In genomic region chr7:151048911-151049463, GRCh38 we compare ENCODE assay signal across 30 cellular contexts. TPM values are rescaled to one million over a fixed set of nuclear protein-coding genes. Genes with fewer than 3 reads are reported as not detected.
"Had no signal": no experiment of that assay in that cellular context is flagged by ENCODE, and none has a peak within 500 bp of the region (broad histone marks: within the 10 kb centered on the region; RNA-seq: fewer than 3 reads in every experiment).

No MANE protein-coding gene starts in this region.

- DNase-seq: activated CD4-positive, alpha-beta T cell treated with anti-CD3 and anti-CD28 coated beads for 1 hour; activated CD4-positive, alpha-beta T cell treated with anti-CD3 and anti-CD28 coated beads for 48 hours; activated CD4-positive, alpha-beta T cell treated with anti-CD3 and anti-CD28 coated beads, Interleukin-2, amount 50 U/mL, for 1 hour; activated CD4-positive, alpha-beta T cell treated with anti-CD3 and anti-CD28 coated beads, Interleukin-2, amount 50 U/mL, for 48 hours; activated CD8-positive, alpha-beta memory T cell treated with anti-CD3 and anti-CD28 coated beads for 24 hours; activated CD8-positive, alpha-beta T cell treated with anti-CD3 and anti-CD28 coated beads for 36 hours; activated effector memory CD4-positive, alpha-beta T cell treated with Interleukin-2 at 50 U/mL for 16 hours; activated naive CD4-positive, alpha-beta T cell treated with anti-CD3 and anti-CD28 coated beads for 36 hours; activated naive CD8-positive, alpha-beta T cell treated with anti-CD3 and anti-CD28 coated beads for 36 hours; activated naive CD8-positive, alpha-beta T cell treated with anti-CD3 and anti-CD28 coated beads, Interleukin-2, amount 50 U/mL, for 24 hours; activated T-cell treated with anti-CD3 and anti-CD28 coated beads, Interleukin-2, amount 50 U/mL, for 4 hours; adrenal gland; amygdala; aorta; body of pancreas; caudate nucleus; cortex of kidney; dermis blood vessel endothelial cell; effector CD4-positive, alpha-beta T cell; effector memory CD8-positive, alpha-beta T cell; erythroblast; foreskin keratinocyte; gastrocnemius medialis; glutamatergic neuron; heart left ventricle; T-helper 2 cell had no signal

- H3K4me3 ChIP-seq: adrenal gland, body of pancreas, esophagus muscularis mucosa, gastrocnemius medialis, heart left ventricle had no signal

- H3K27me3 ChIP-seq: adrenal gland, body of pancreas had no signal

- H3K27ac ChIP-seq: adrenal gland, body of pancreas, esophagus muscularis mucosa, foreskin keratinocyte, gastrocnemius medialis, heart left ventricle, VCaP had no signal

- ATAC-seq: activated CD8-positive, alpha-beta T cell treated with anti-CD3 and anti-CD28 coated beads for 36 hours; activated naive CD8-positive, alpha-beta T cell treated with anti-CD3 and anti-CD28 coated beads, Interleukin-2, amount 50 U/mL, for 24 hours; activated T-cell treated with anti-CD3 and anti-CD28 coated beads, Interleukin-2, amount 50 U/mL, for 4 hours; activated T-helper 17 cell treated with anti-CD3 and anti-CD28 coated beads, Interleukin-2, amount 50 U/mL, for 72 hours; body of pancreas; effector memory CD8-positive, alpha-beta T cell; foreskin keratinocyte; gastrocnemius medialis; heart left ventricle; WTC11 had no signal

- H3K9me3 ChIP-seq: adrenal gland, body of pancreas, esophagus muscularis mucosa, gastrocnemius medialis, heart left ventricle had no signal

RNA-seq across cellular contexts. Expression of gene ASIC3, which starts 0.7 kb away (rescaled TPM):
- total RNA-seq: dermis blood vessel endothelial cell had no signal

RNA-seq across cellular contexts. Expression of gene ATG9B, which starts 24.7 kb away (rescaled TPM):
- total RNA-seq: body of pancreas, dermis blood vessel endothelial cell had no signal
- polyA plus RNA-seq: aorta had no signal
